ENCODE assay signal across 19 cellular contexts in genomic region chr6:23728707-23729106, GRCh38.
DNase-seq lines count a peak whose midpoint lies in the region; ATAC-seq and TF ChIP-seq lines count a peak whose summit lies in the region.
"Had no signal": no experiment of that assay in that cellular context is flagged by ENCODE, and none has a peak within 500 bp of the region (broad histone marks: within the 10 kb centered on the region; RNA-seq: fewer than 3 reads in every experiment).

No MANE protein-coding gene starts in this region.

- no peaks in the 10 kb centered on the region for H3K4me1 ChIP-seq in mesendoderm (ENCODE audit: control insufficient read depth, low read depth, low read length)
- H3K4me1 ChIP-seq: gastrocnemius medialis, pancreas had no signal

- H3K9me3 ChIP-seq in CD4-positive, alpha-beta T cell (ENCODE audit: control insufficient read depth, low read length) = no peaks in the 10 kb centered on the region
- H3K9me3 ChIP-seq: gastrocnemius medialis, pancreas had no signal

- H3K23ac ChIP-seq in mesendoderm (ENCODE audit: low read length) = no peak overlapping the region

- H2BK5ac ChIP-seq in mesendoderm (ENCODE audit: low read length) = no peak overlapping the region

- H3K27ac Mint-ChIP-seq in WTC11 = no peak overlapping the region
- no peak overlapping the region for H3K27ac Mint-ChIP-seq in stimulated activated memory B cell treated with anti-CD40 and anti-IgM and Interleukin-4, amounts not matched to agents 10 μg/mL and 1 μg/mL and 100 μg/mL, for 72 hours
- no peak overlapping the region for H3K27ac Mint-ChIP-seq in CD4-positive, alpha-beta T cell
- H3K27ac Mint-ChIP-seq: activated naive CD8-positive, alpha-beta T cell treated with anti-CD3 and anti-CD28 coated beads, Interleukin-2, amount 10 ng/mL, durations not matched to agents 7 days and 5 days; brain; T-helper 1 cell treated with Interleukin-12 subunit alpha and Interleukin-12 subunit beta and Interleukin-4 antibody, amounts not matched to agents 30 μg/mL and 1 μg/mL, for 36 hours had no signal

- TF ChIP-seq CTCF in WTC11 (IDR thresholded peaks at IDR 0.05) = no peak
- no peak for TF ChIP-seq CTCF in CD4-positive, alpha-beta T cell (IDR thresholded peaks at IDR 0.05)

- no peaks in the 10 kb centered on the region for H3K9me3 Mint-ChIP-seq in WTC11
- peaks cover 5% of the 10 kb centered on the region for H3K9me3 Mint-ChIP-seq in stimulated activated memory B cell treated with anti-CD40 and anti-IgM and Interleukin-4, amounts not matched to agents 10 μg/mL and 1 μg/mL and 100 μg/mL, for 72 hours
- no peaks in the 10 kb centered on the region for H3K9me3 Mint-ChIP-seq in CD4-positive, alpha-beta T cell
- H3K9me3 Mint-ChIP-seq: T-helper 1 cell treated with Interleukin-12 subunit alpha and Interleukin-12 subunit beta and Interleukin-4 antibody, amounts not matched to agents 30 μg/mL and 1 μg/mL, for 36 hours had no signal

- no peak overlapping the region for H3K4me2 ChIP-seq in mesendoderm (ENCODE audit: low read length)

- no peaks in the 10 kb centered on the region for H3K36me3 ChIP-seq in mesendoderm (ENCODE audit: control insufficient read depth, insufficient read depth, low read length)
- H3K36me3 ChIP-seq: gastrocnemius medialis, pancreas had no signal

- intact Hi-C loops in CD4-positive, alpha-beta T cell (cut with DNase I, micrococcal nuclease) = no loop called here

- H2AK5ac ChIP-seq in mesendoderm (ENCODE audit: low read length) = no peak overlapping the region

- ATAC-seq in WTC11 (peak; percentile 39; the same call in 1 of the 2 replicates), HG03521 (IDR thresholded peaks at IDR 0.05; ENCODE audit: unreplicated experiment) (no peak)
- ATAC-seq in stimulated activated memory B cell treated with anti-CD40 and anti-IgM and Interleukin-4, amounts not matched to agents 10 μg/mL and 1 μg/mL and 100 μg/mL, for 72 hours = no peak
- no peak for ATAC-seq in CD4-positive, alpha-beta T cell (ENCODE audit: poor library complexity)
- ATAC-seq: gastrocnemius medialis had no signal

- CTCF ChIA-PET in WTC11 (lab: Charles Lee) = no interaction called here
- CTCF ChIA-PET in CD4-positive, alpha-beta T cell (lab: Charles Lee) = no interaction called here

- WGBS in mesendoderm (ENCODE audit: extremely low coverage, insufficient coverage, low lambda C conversion rate) = no CpG with 5 or more reads among the region's 2 CpGs

- no peaks in the 10 kb centered on the region for H3K4me1 Mint-ChIP-seq in WTC11
- H3K4me1 Mint-ChIP-seq in stimulated activated memory B cell treated with anti-CD40 and anti-IgM and Interleukin-4, amounts not matched to agents 10 μg/mL and 1 μg/mL and 100 μg/mL, for 72 hours = no peaks in the 10 kb centered on the region
- H3K4me1 Mint-ChIP-seq in CD4-positive, alpha-beta T cell (ENCODE audit: low read depth) = no peaks in the 10 kb centered on the region
- H3K4me1 Mint-ChIP-seq: activated naive CD8-positive, alpha-beta T cell treated with anti-CD3 and anti-CD28 coated beads, Interleukin-2, amount 10 ng/mL, durations not matched to agents 7 days and 5 days had no signal

- no peak overlapping the region for H4K8ac ChIP-seq in mesendoderm (ENCODE audit: low read depth, low read length)

- H3K18ac ChIP-seq in mesendoderm (ENCODE audit: low read length) = no peak overlapping the region

- no peak overlapping the region for H3K4me3 ChIP-seq in mesendoderm (ENCODE audit: low read length)
- H3K4me3 ChIP-seq: gastrocnemius medialis, pancreas had no signal

- H3K79me2 ChIP-seq in mesendoderm (ENCODE audit: control insufficient read depth, insufficient read depth, low read length) = no peaks in the 10 kb centered on the region

- no peak overlapping the region for H4K5ac ChIP-seq in mesendoderm (ENCODE audit: low read length)

- no peak overlapping the region for H3K4ac ChIP-seq in mesendoderm (ENCODE audit: low read depth, low read length)

- H3K27me3 Mint-ChIP-seq in WTC11 (ENCODE audit: low read depth) = no peaks in the 10 kb centered on the region
- no peaks in the 10 kb centered on the region for H3K27me3 Mint-ChIP-seq in stimulated activated memory B cell treated with anti-CD40 and anti-IgM and Interleukin-4, amounts not matched to agents 10 μg/mL and 1 μg/mL and 100 μg/mL, for 72 hours
- no peaks in the 10 kb centered on the region for H3K27me3 Mint-ChIP-seq in CD4-positive, alpha-beta T cell
- H3K27me3 Mint-ChIP-seq: activated naive CD8-positive, alpha-beta T cell treated with anti-CD3 and anti-CD28 coated beads, Interleukin-2, amount 10 ng/mL, durations not matched to agents 7 days and 5 days; brain had no signal

- DNase-seq in DMS53 (lab: John Stamatoyannopoulos, UW) = peak; percentile 37
- DNase-seq in M059J (ENCODE audit: low read depth) = peak; percentile 2
- DNase-seq in WTC11 (ENCODE audit: low spot score) = no peak
- DNase-seq in mesendoderm = peak; percentile 68
- DNase-seq in 8988T = no peak
- no peak for DNase-seq in CD4-positive, alpha-beta T cell
- DNase-seq: activated naive CD8-positive, alpha-beta T cell treated with anti-CD3 and anti-CD28 coated beads, Interleukin-2, amount 10 ng/mL, durations not matched to agents 7 days and 5 days; dermis blood vessel endothelial cell; gastrocnemius medialis; GDM1; Kasumi-1; NCI-H446 treated with DMSO at 0.1 percent for 48 hours; pancreas; stimulated activated CD4-positive, alpha-beta T cell treated with anti-CD3 and anti-CD28 coated beads, Interleukin-2, amount 100 ng/mL, for 48 hours had no signal

- H2BK15ac ChIP-seq in mesendoderm (replicated peaks; ENCODE audit: low read depth) = no peak overlapping the region

- H3K27me3 ChIP-seq in mesendoderm (ENCODE audit: insufficient read depth, low read length, poor library complexity) = no peaks in the 10 kb centered on the region
- no peaks in the 10 kb centered on the region for H3K27me3 ChIP-seq in CD4-positive, alpha-beta T cell (ENCODE audit: control insufficient read depth, insufficient read depth, low read length)
- H3K27me3 ChIP-seq: gastrocnemius medialis, pancreas had no signal

- H3K79me1 ChIP-seq in mesendoderm (ENCODE audit: low read length) = no peaks in the 10 kb centered on the region

- no peak overlapping the region for H3K4me3 Mint-ChIP-seq in WTC11
- no peak overlapping the region for H3K4me3 Mint-ChIP-seq in stimulated activated memory B cell treated with anti-CD40 and anti-IgM and Interleukin-4, amounts not matched to agents 10 μg/mL and 1 μg/mL and 100 μg/mL, for 72 hours
- no peak overlapping the region for H3K4me3 Mint-ChIP-seq in CD4-positive, alpha-beta T cell
- H3K4me3 Mint-ChIP-seq: activated naive CD8-positive, alpha-beta T cell treated with anti-CD3 and anti-CD28 coated beads, Interleukin-2, amount 10 ng/mL, durations not matched to agents 7 days and 5 days; brain; T-helper 1 cell treated with Interleukin-12 subunit alpha and Interleukin-12 subunit beta and Interleukin-4 antibody, amounts not matched to agents 30 μg/mL and 1 μg/mL, for 36 hours had no signal

- H3K56ac ChIP-seq in mesendoderm (ENCODE audit: low read length) = no peak overlapping the region

- H3K9ac ChIP-seq in mesendoderm (ENCODE audit: low read length) = no peak overlapping the region

- H3K36me3 Mint-ChIP-seq in WTC11 = no peaks in the 10 kb centered on the region
- H3K36me3 Mint-ChIP-seq in stimulated activated memory B cell treated with anti-CD40 and anti-IgM and Interleukin-4, amounts not matched to agents 10 μg/mL and 1 μg/mL and 100 μg/mL, for 72 hours = no peaks in the 10 kb centered on the region
- no peaks in the 10 kb centered on the region for H3K36me3 Mint-ChIP-seq in CD4-positive, alpha-beta T cell (ENCODE audit: low read depth)
- H3K36me3 Mint-ChIP-seq: activated naive CD8-positive, alpha-beta T cell treated with anti-CD3 and anti-CD28 coated beads, Interleukin-2, amount 10 ng/mL, durations not matched to agents 7 days and 5 days; brain had no signal

- no peak overlapping the region for H3K27ac ChIP-seq in mesendoderm (ENCODE audit: low read depth, low read length)
- no peak overlapping the region for H3K27ac ChIP-seq in CD4-positive, alpha-beta T cell (ENCODE audit: low read depth, low read length)
- H3K27ac ChIP-seq: epithelial cell of prostate, gastrocnemius medialis, pancreas had no signal

- POLR2A ChIA-PET in WTC11 (lab: Charles Lee) = no interaction called here
- POLR2A ChIA-PET in CD4-positive, alpha-beta T cell (lab: Charles Lee) = no interaction called here

- no peak overlapping the region for H2BK120ac ChIP-seq in mesendoderm (ENCODE audit: low read depth, low read length)

TF ChIP-seq in WTC11, 78 proteins besides CTCF, POLR2A, EP300 and RAD21 (continues in another document):
- TF ChIP-seq TCF7 (CRISPR knock-in tag; IDR thresholded peaks at IDR 0.05; ENCODE audit: low read depth) = no peak
- TF ChIP-seq ZNF138 (CRISPR knock-in tag; conservative IDR thresholded peaks at IDR 0.05) = no peak
- TF ChIP-seq ZBTB21 (CRISPR knock-in tag; IDR thresholded peaks at IDR 0.05; ENCODE audit: borderline replicate concordance) = no peak
- TF ChIP-seq, protein P1, sequence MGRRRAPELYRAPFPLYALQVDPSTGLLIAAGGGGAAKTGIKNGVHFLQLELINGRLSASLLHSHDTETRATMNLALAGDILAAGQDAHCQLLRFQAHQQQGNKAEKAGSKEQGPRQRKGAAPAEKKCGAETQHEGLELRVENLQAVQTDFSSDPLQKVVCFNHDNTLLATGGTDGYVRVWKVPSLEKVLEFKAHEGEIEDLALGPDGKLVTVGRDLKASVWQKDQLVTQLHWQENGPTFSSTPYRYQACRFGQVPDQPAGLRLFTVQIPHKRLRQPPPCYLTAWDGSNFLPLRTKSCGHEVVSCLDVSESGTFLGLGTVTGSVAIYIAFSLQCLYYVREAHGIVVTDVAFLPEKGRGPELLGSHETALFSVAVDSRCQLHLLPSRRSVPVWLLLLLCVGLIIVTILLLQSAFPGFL (CRISPR knock-in tag; IDR thresholded peaks at IDR 0.05; ENCODE audit: borderline replicate concordance) = no peak
- TF ChIP-seq MYBL2 (CRISPR knock-in tag; IDR thresholded peaks at IDR 0.05) = no peak

Comparison
In these comparisons a context has a peak if more than half of its experiments do, and no peak if none do; other contexts are left out.
1. DNase-seq: peak in DMS53 (single experiment), M059J (single experiment) and mesendoderm (single experiment); none in WTC11 (single experiment), 8988T (single experiment) and CD4-positive, alpha-beta T cell (0 of 10).